Comparison of ENCODE assay signal across 9 cellular contexts in the genomic region with DNA sequence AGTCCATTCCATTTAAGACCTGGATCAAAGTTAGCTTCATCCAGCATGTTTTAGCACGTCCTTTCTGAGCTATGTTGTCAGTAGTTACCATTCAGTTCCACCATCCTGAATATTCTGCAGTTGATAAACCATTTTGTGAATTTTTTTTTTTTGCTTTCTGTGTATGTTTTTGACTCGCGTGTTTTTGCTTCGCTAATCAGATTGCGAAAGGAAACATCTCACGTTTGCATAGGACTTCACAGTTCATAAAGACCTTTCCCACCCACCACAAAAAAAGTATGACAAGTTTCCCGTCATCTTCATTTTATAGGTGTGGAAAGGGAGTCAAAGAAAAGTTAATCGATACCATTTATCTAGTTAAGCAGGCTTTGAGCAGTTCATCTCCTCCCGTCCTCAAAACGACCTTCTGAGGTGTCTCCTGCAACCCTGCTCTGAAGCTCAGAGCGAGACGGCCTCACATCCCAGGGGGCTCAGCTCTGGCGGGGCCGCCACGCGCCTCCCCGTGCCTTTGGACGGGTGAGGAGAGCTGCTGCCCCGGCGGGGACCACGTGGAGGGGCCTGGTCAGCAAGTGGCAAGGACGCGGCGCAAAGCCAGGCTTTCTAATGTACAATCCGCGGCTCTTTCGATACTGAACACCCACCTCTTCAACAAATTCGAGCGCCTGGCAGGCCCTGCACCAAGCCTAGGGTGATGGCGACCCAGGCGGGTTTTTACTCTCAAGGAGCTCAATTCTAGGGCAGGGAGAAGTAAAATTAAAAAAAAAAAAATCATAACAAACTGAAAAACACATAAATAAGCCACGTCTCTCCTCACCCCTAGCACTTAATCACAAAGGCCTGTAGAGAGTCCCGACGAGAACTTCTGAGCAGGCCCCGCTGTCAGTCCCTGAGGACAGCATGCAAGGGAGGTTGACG. TPM values are rescaled to one million over a fixed set of nuclear protein-coding genes. Genes with fewer than 3 reads are reported as not detected.
DNase-seq lines count a peak whose midpoint lies in the region; ATAC-seq, FAIRE-seq and TF ChIP-seq lines count a peak whose summit lies in the region.
"Had no signal": no experiment of that assay in that cellular context is flagged by ENCODE, and none has a peak within 500 bp of the region (broad histone marks: within the 10 kb centered on the region; RNA-seq: fewer than 3 reads in every experiment).

No MANE protein-coding gene starts in this region.

- H3K9me3 Mint-ChIP-seq in glutamatergic neuron (ENCODE audit: unreplicated experiment) = peaks cover 8% of the 10 kb centered on the region

- H3K27me3 ChIP-seq in pancreas = no peaks in the 10 kb centered on the region

- H3K9me3 ChIP-seq in pancreas = no peaks in the 10 kb centered on the region

- TF ChIP-seq CTCF in glutamatergic neuron (IDR thresholded peaks at IDR 0.05; ENCODE audit: partially characterized antibody, unreplicated experiment) (no peak), pancreas (IDR thresholded peaks at IDR 0.05) (no peak)

- intact Hi-C loops in pancreas (cut with DNase I) = no loop called here

- H3K36me3 ChIP-seq in pancreas = no peaks in the 10 kb centered on the region

- H3K4me1 ChIP-seq in pancreas = peaks cover 0 to 22% (median 19%) of the 10 kb centered on the region in 3 donors

- FAIRE-seq in pancreas (lab: Jason Lieb, UNC) = no peak
- FAIRE-seq: A204.1 had no signal

- 35 to 38% methylated on average over 36 of the region's 36 CpGs for WGBS in pancreas, 2 donors

- H3K27ac ChIP-seq in pancreas = peak overlapping the region; percentile 89 to 99 (median 96)

- no peaks in the 10 kb centered on the region for H3K36me3 Mint-ChIP-seq in glutamatergic neuron (ENCODE audit: unreplicated experiment)

- H3K27ac Mint-ChIP-seq in glutamatergic neuron (ENCODE audit: unreplicated experiment) = peak overlapping the region; percentile 48

- peak overlapping the region; percentile 75 to 95 (median 93) for H3K4me3 ChIP-seq in pancreas

- DNase-seq in DMS153 (lab: John Stamatoyannopoulos, UW) (peak; percentile 1), DMS153 treated with DMSO at 0.1 percent for 48 hours (lab: John Stamatoyannopoulos, UW; ENCODE audit: unreplicated experiment) (no peak), glutamatergic neuron (peak; percentile 60), pancreas (peak; percentile 36 to 83 (median 48)), SKM-1 (lab: John Stamatoyannopoulos, UW; ENCODE audit: unreplicated experiment) (no peak), NCI-H2029 (lab: John Stamatoyannopoulos, UW) (no peak)
- DNase-seq in activated T-helper 9 cell treated with anti-CD3 and anti-CD28 coated beads, Interleukin-2, amount 50 U/mL, for 16 hours (ENCODE audit: low read depth) = peak; percentile 1

- peak overlapping the region; percentile 89 for H3K4me3 Mint-ChIP-seq in glutamatergic neuron (ENCODE audit: unreplicated experiment)

- peaks cover 4% of the 10 kb centered on the region for H3K27me3 Mint-ChIP-seq in glutamatergic neuron (ENCODE audit: unreplicated experiment)

- ATAC-seq in HG03460 (IDR thresholded peaks at IDR 0.05; ENCODE audit: unreplicated experiment) (peak; percentile 17), pancreas (peak in 3 of 4 donors; percentile 1 to 7 (median 2))

- peaks cover 2% of the 10 kb centered on the region for H3K4me1 Mint-ChIP-seq in glutamatergic neuron (ENCODE audit: low read depth, unreplicated experiment)

RNA-seq across cellular contexts. Expression of gene TMEM263, which starts 1.0 kb away (rescaled TPM):
- total RNA-seq in glutamatergic neuron (ENCODE audit: unreplicated experiment) (4.6 TPM), pancreas (10 to 100 TPM; 17.5 to 34.5 (median 24.7) TPM)
- polyA plus RNA-seq in pancreas = 10 to 100 TPM; 12.7 to 23.9 TPM

RNA-seq across cellular contexts. Expression of gene MTERF2, which starts 32.2 kb away (rescaled TPM):
- 13.2 TPM for total RNA-seq in glutamatergic neuron (ENCODE audit: unreplicated experiment)
- 10 to 100 TPM in 5 of 6 donors, 1 to 10 TPM in 1; 9.9 to 15.0 (median 13.7) TPM for total RNA-seq in pancreas
- polyA plus RNA-seq in pancreas = 10 to 100 TPM; 31.8 to 42.8 TPM

Comparison
In these comparisons a context has a peak if more than half of its experiments do, and no peak if none do; other contexts are left out.
1. DNase-seq: peak in DMS153 (single experiment), activated T-helper 9 cell treated with anti-CD3 and anti-CD28 coated beads, Interleukin-2, amount 50 U/mL, for 16 hours (single experiment), glutamatergic neuron (single experiment) and pancreas (6 of 6); none in DMS153 treated with DMSO at 0.1 percent for 48 hours (single experiment), SKM-1 (single experiment) and NCI-H2029 (single experiment).